In genomic region chr17:51260237-51260959, GRCh38 we compare ENCODE assay signal across 8 cellular contexts. TPM values are rescaled to one million over a fixed set of nuclear protein-coding genes. Genes with fewer than 3 reads are reported as not detected.
A peak's percentile ranks its signal among the peaks of the same experiment; 100 is the strongest.
DNase-seq lines count a peak whose midpoint lies in the region; ATAC-seq and TF ChIP-seq lines count a peak whose summit lies in the region.

UTP18 (plus strand) TSS chr17:51260546; CDS start chr17:51260585, 39 bp downstream.

- H3K4me3 Mint-ChIP-seq in T-helper 17 cell, result peak within 1 kb of the TSS; percentile 98

- H3K4me1 Mint-ChIP-seq in T-helper 17 cell, result peaks cover 41% of the 10 kb centered on the region

- ATAC-seq in GM18502 (IDR thresholded peaks at IDR 0.05; ENCODE audit: poor library complexity, unreplicated experiment) (peak; percentile 80), HG02943 (IDR thresholded peaks at IDR 0.05; ENCODE audit: low read depth, unreplicated experiment) (peak; percentile 72), T-helper 17 cell (peak; percentile 84), psoas muscle (peak; percentile 97)

- H3K4me1 ChIP-seq in right atrium auricular region (peaks cover 0 to 54% of the 10 kb centered on the region in 2 donors), psoas muscle (peaks cover 36% of the 10 kb centered on the region), urinary bladder (ENCODE audit: insufficient read depth) (peaks cover 2% of the 10 kb centered on the region)

- H3K27me3 ChIP-seq in right atrium auricular region (no peaks in the 10 kb centered on the region), psoas muscle (ENCODE audit: insufficient read depth in 3 of 3, low read length in 2 of 3) (no peaks in the 10 kb centered on the region)

- intact Hi-C loops in psoas muscle (cut with DNase I), result no loop called here

- H3K27ac ChIP-seq in right atrium auricular region, result peak within 1 kb of the TSS; percentile 97 to 98
- H3K27ac ChIP-seq in psoas muscle, result peak within 1 kb of the TSS; percentile 99
- peak within 1 kb of the TSS; percentile 92 for H3K27ac ChIP-seq in urinary bladder (ENCODE audit: low read depth)

- peaks cover 9% of the 10 kb centered on the region for H3K36me3 ChIP-seq in right atrium auricular region
- peaks cover 0 to 52% of the 10 kb centered on the region in 2 donors for H3K36me3 ChIP-seq in psoas muscle (ENCODE audit: insufficient read depth in 1 of 2, low read depth in 1 of 2)
- peaks cover 1% of the 10 kb centered on the region for H3K36me3 ChIP-seq in urinary bladder (ENCODE audit: insufficient read depth)

- H3K27me3 Mint-ChIP-seq in T-helper 17 cell, result no peaks in the 10 kb centered on the region

- H3K4me3 ChIP-seq in right atrium auricular region (peak within 1 kb of the TSS; percentile 79 to 97), psoas muscle (peak within 1 kb of the TSS; percentile 99), urinary bladder (ENCODE audit: low read depth, low read length) (peak within 1 kb of the TSS; percentile 75)

- DNase-seq in NCI-H187 (lab: John Stamatoyannopoulos, UW) (peak; percentile 94), T-helper 17 cell (peak; percentile 93 to 98 (median 96)), amygdala (lab: John Stamatoyannopoulos, UW) (peak; percentile 71 to 100 (median 96)), right atrium auricular region (ENCODE audit: low spot score) (peak; percentile 96), psoas muscle (peak; percentile 97 to 99)

- peak within 1 kb of the TSS; percentile 91 for H3K27ac Mint-ChIP-seq in T-helper 17 cell

- TF ChIP-seq CTCF in right atrium auricular region (IDR thresholded peaks at IDR 0.05), result no peak
- TF ChIP-seq CTCF in psoas muscle (IDR thresholded peaks at IDR 0.05), result no peak

- WGBS in psoas muscle, 3 donors, result 0 to 1% (median 1%) methylated on average over 56 to 82 of the region's 82 CpGs
- under 1% methylated on average over 82 of the region's 82 CpGs for WGBS in urinary bladder

- H3K9me3 ChIP-seq in T-helper 17 cell (ENCODE audit: control insufficient read depth, low read length, poor library complexity, severe bottlenecking), result no peaks in the 10 kb centered on the region
- no peaks in the 10 kb centered on the region for H3K9me3 ChIP-seq in right atrium auricular region
- H3K9me3 ChIP-seq in psoas muscle, result no peaks in the 10 kb centered on the region

- peaks cover 3% of the 10 kb centered on the region for H3K36me3 Mint-ChIP-seq in T-helper 17 cell (ENCODE audit: low read depth)

RNA-seq across cellular contexts. Expression of gene UTP18, which starts in this region (rescaled TPM):
- total RNA-seq in T-helper 17 cell, result 10 to 100 TPM; 49.3 to 54.1 TPM
- 10 to 100 TPM in 1 of 2 donors, 1 to 10 TPM in 1; 5.2 to 15.1 TPM for total RNA-seq in right atrium auricular region
- 10 to 100 TPM; 13.1 to 24.6 (median 20.2) TPM for total RNA-seq in psoas muscle
- 10 to 100 TPM; 22.3 to 32.5 (median 27.1) TPM for polyA plus RNA-seq in psoas muscle
- total RNA-seq in urinary bladder, result 30.2 TPM
- polyA plus RNA-seq in urinary bladder, result 23.6 TPM

Comparison
In these comparisons a context has a peak if more than half of its experiments do, and no peak if none do; other contexts are left out.
1. Peak in every context shown above with its lines: DNase-seq, ATAC-seq, H3K4me3 ChIP-seq and H3K27ac ChIP-seq.